ENCODE assay signal across 1 cellular context in the genomic region with DNA sequence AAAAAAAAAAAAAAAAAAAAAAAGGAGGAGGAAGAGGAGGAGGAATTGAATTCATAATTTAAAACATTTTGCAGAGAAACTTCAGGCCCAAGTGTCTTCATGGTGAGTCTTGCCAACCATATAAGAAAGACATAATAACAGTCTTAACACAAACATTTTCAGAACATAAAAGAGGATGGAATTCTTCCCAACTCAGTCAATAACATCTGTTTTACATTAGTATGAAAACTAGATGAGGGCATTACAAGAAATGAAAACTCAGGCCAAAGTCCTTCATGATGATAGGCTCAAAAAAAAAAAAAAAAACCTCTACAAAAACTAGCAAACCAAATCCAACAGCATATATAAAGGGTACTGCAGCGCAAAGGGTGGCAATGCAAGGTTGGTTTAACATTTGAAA.
TF ChIP-seq lines count a peak whose summit lies in the region.

No MANE protein-coding gene starts in this region.

TF ChIP-seq in IMR-90, 13 proteins besides CTCF, POLR2A, EP300 and RAD21 (continued from another document):
- TF ChIP-seq, protein P1, sequence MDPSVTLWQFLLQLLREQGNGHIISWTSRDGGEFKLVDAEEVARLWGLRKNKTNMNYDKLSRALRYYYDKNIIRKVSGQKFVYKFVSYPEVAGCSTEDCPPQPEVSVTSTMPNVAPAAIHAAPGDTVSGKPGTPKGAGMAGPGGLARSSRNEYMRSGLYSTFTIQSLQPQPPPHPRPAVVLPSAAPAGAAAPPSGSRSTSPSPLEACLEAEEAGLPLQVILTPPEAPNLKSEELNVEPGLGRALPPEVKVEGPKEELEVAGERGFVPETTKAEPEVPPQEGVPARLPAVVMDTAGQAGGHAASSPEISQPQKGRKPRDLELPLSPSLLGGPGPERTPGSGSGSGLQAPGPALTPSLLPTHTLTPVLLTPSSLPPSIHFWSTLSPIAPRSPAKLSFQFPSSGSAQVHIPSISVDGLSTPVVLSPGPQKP (IDR thresholded peaks at IDR 0.05; ENCODE audit: borderline replicate concordance, low read depth, low read length), result no peak
- TF ChIP-seq NFE2L2 (IDR thresholded peaks at IDR 0.05; ENCODE audit: low read depth, low read length) (no peak), CHD1 (IDR thresholded peaks at IDR 0.05; ENCODE audit: low read depth, low read length) (no peak), CEBPB (IDR thresholded peaks at IDR 0.05; ENCODE audit: low read depth, low read length) (no peak), MAZ (IDR thresholded peaks at IDR 0.05; ENCODE audit: borderline replicate concordance, low read depth, low read length) (no peak), MXI1 (IDR thresholded peaks at IDR 0.05; ENCODE audit: borderline replicate concordance, low read depth, low read length) (no peak), FOS (IDR thresholded peaks at IDR 0.05; ENCODE audit: low read depth, low read length) (no peak), MAFK (IDR thresholded peaks at IDR 0.05; ENCODE audit: low read depth, low read length) (no peak), BHLHE40 (IDR thresholded peaks at IDR 0.05; ENCODE audit: low read depth, low read length) (no peak), RCOR1 (IDR thresholded peaks at IDR 0.05; ENCODE audit: insufficient replicate concordance, low read length) (no peak), SMC3 (IDR thresholded peaks at IDR 0.05; ENCODE audit: low read depth, low read length) (no peak)
- TF ChIP-seq, protein P2, sequence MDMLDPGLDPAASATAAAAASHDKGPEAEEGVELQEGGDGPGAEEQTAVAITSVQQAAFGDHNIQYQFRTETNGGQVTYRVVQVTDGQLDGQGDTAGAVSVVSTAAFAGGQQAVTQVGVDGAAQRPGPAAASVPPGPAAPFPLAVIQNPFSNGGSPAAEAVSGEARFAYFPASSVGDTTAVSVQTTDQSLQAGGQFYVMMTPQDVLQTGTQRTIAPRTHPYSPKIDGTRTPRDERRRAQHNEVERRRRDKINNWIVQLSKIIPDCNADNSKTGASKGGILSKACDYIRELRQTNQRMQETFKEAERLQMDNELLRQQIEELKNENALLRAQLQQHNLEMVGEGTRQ (IDR thresholded peaks at IDR 0.05; ENCODE audit: low read depth, low read length), result no peak
